Comparison of ENCODE assay signal across 11 cellular contexts in the genomic region with DNA sequence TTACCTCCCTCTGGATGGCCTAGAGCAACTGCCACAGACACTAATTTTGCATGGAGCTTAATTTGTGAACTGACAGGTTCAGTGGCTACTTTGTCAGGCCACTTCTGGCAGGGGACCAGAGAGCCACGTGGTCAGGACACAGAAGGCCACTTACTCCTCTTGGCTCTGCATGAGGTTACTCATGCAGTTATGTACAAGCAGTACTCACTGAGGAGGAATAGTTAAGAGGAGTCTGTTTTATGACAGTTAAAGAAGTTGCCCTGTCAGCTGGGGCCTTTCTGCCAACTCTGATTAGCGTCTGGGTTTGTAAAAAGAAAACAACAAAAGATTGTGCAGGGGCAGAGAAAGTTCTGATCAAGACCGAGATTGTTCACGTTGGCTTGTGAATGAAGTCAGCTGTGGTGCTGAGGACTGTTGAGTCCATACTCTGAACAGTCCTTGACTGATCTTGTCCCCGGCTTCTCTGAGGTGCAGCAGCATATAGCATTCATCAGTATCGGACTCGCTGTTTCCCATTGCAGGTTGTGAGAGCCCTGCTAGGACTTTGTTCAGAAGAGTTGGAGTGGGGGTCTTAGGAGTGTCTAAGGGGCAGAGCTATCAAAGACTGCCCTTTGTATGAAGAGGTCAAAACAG. TPM values are rescaled to one million over a fixed set of nuclear protein-coding genes. Genes with fewer than 3 reads are reported as not detected.
DNase-seq lines count a peak whose midpoint lies in the region; ATAC-seq and TF ChIP-seq lines count a peak whose summit lies in the region.
"Had no signal": no experiment of that assay in that cellular context is flagged by ENCODE, and none has a peak within 500 bp of the region (broad histone marks: within the 10 kb centered on the region; RNA-seq: fewer than 3 reads in every experiment).

No MANE protein-coding gene starts in this region.

- H3K4me1 ChIP-seq in Peyer's patch: peaks cover 0 to 16% (median 2%) of the 10 kb centered on the region in 4 donors
- peaks cover 0 to 13% (median 0%) of the 10 kb centered on the region in 9 donors for H3K4me1 ChIP-seq in heart right ventricle
- peaks cover 12% of the 10 kb centered on the region for H3K4me1 ChIP-seq in osteoblast (ENCODE audit: insufficient read depth, low read length)

- no peak for TF ChIP-seq CTCF in 22Rv1 (IDR thresholded peaks at IDR 0.05)
- no peak for TF ChIP-seq CTCF in Peyer's patch (IDR thresholded peaks at IDR 0.05)
- TF ChIP-seq CTCF in heart right ventricle (IDR thresholded peaks at IDR 0.05): no peak
- no peak for TF ChIP-seq CTCF in osteoblast (IDR thresholded peaks at IDR 0.05; ENCODE audit: extremely low read depth, low read depth, low read length)

- intact Hi-C loops in heart right ventricle (cut with DNase I): loop anchor here in 1 of 10 donors (2.0 kb wide), 1 partner anchor 42 kb away; the partner anchor contains the start of gene PPFIBP2

- H4K20me1 ChIP-seq in osteoblast (ENCODE audit: insufficient read depth, low read length): no peaks in the 10 kb centered on the region

- no peak for TF ChIP-seq POLR2A in Peyer's patch (IDR thresholded peaks at IDR 0.05)

- H3K4me2 ChIP-seq in osteoblast (ENCODE audit: insufficient read depth, low read length): no peak overlapping the region

- H3K36me3 ChIP-seq in Peyer's patch: peaks cover 0 to 5% (median 0%) of the 10 kb centered on the region in 3 donors
- H3K36me3 ChIP-seq in heart right ventricle: peaks cover 0 to 7% (median 0%) of the 10 kb centered on the region in 9 donors
- H3K36me3 ChIP-seq in osteoblast (ENCODE audit: insufficient read depth, low read length): no peaks in the 10 kb centered on the region

- H3K79me2 ChIP-seq in osteoblast (ENCODE audit: insufficient read depth, low read length): no peaks in the 10 kb centered on the region

- no peaks in the 10 kb centered on the region for H3K36me3 Mint-ChIP-seq in activated CD8-positive, alpha-beta memory T cell treated with anti-CD3 and anti-CD28 coated beads, Interleukin-2, amount 10 ng/mL, durations not matched to agents 7 days and 5 days

- CTCF ChIA-PET in activated CD8-positive, alpha-beta memory T cell treated with anti-CD3 and anti-CD28 coated beads, Interleukin-2, amount 10 ng/mL, durations not matched to agents 7 days and 5 days (lab: Charles Lee): interaction anchor here (0.9 to 1.5 kb wide), 2 partner anchors 16 to 110 kb away, joined by 3 read pairs; no protein-coding TSS in a partner anchor

- H3K27me3 Mint-ChIP-seq in activated CD8-positive, alpha-beta memory T cell treated with anti-CD3 and anti-CD28 coated beads, Interleukin-2, amount 10 ng/mL, durations not matched to agents 7 days and 5 days: peaks cover 2% of the 10 kb centered on the region
- H3K27me3 Mint-ChIP-seq: stimulated activated naive B cell treated with anti-CD40 and anti-IgM and Interleukin-4, amounts not matched to agents 10 μg/mL and 1 μg/mL and 100 μg/mL, for 72 hours had no signal

- no peak overlapping the region for H3K4me3 Mint-ChIP-seq in activated CD8-positive, alpha-beta memory T cell treated with anti-CD3 and anti-CD28 coated beads, Interleukin-2, amount 10 ng/mL, durations not matched to agents 7 days and 5 days
- H3K4me3 Mint-ChIP-seq: stimulated activated naive B cell treated with anti-CD40 and anti-IgM and Interleukin-4, amounts not matched to agents 10 μg/mL and 1 μg/mL and 100 μg/mL, for 72 hours had no signal

- 33 to 51% methylated on average over 7 of the region's 7 CpGs for WGBS in heart right ventricle, 2 donors

- H3K4me3 ChIP-seq in Peyer's patch: peak overlapping the region in 1 of 4 donors; percentile 16
- no peak overlapping the region for H3K4me3 ChIP-seq in heart right ventricle
- H3K4me3 ChIP-seq in osteoblast (ENCODE audit: insufficient read depth, low read length): no peak overlapping the region

- DNase-seq in Peyer's patch: peak in 2 of 3 donors; percentile 88 to 89
- DNase-seq in heart right ventricle: peak; percentile 64 to 75
- DNase-seq in osteoblast (ENCODE audit: insufficient read length, low spot score, missing footprints): no peak
- no peak for DNase-seq in NCI-H510A treated with DMSO at 0.1 percent for 48 hours (lab: John Stamatoyannopoulos, UW)
- DNase-seq in activated CD8-positive, alpha-beta memory T cell treated with anti-CD3 and anti-CD28 coated beads, Interleukin-2, amount 10 ng/mL, durations not matched to agents 7 days and 5 days: no peak
- DNase-seq: AML-193; GF-D8; stimulated activated naive B cell treated with anti-CD40 and anti-IgM and Interleukin-4, amounts not matched to agents 10 μg/mL and 1 μg/mL and 100 μg/mL, for 72 hours had no signal

- peak; percentile 42 to 97 (median 93) for ATAC-seq in heart right ventricle
- ATAC-seq in HG02571 (IDR thresholded peaks at IDR 0.05; ENCODE audit: unreplicated experiment): no peak
- ATAC-seq in activated CD8-positive, alpha-beta memory T cell treated with anti-CD3 and anti-CD28 coated beads, Interleukin-2, amount 10 ng/mL, durations not matched to agents 7 days and 5 days: no peak
- no peak for ATAC-seq in HG02610 (IDR thresholded peaks at IDR 0.05; ENCODE audit: unreplicated experiment)
- ATAC-seq: stimulated activated naive B cell treated with anti-CD40 and anti-IgM and Interleukin-4, amounts not matched to agents 10 μg/mL and 1 μg/mL and 100 μg/mL, for 72 hours had no signal

- H2AFZ ChIP-seq in osteoblast (ENCODE audit: low read length): peak overlapping the region; percentile 31

- no peaks in the 10 kb centered on the region for H3K27me3 ChIP-seq in Peyer's patch
- H3K27me3 ChIP-seq in heart right ventricle: no peaks in the 10 kb centered on the region
- H3K27me3 ChIP-seq in osteoblast (ENCODE audit: insufficient read depth, low read length): no peaks in the 10 kb centered on the region

- H3K27ac ChIP-seq in 22Rv1: peak overlapping the region; percentile 78
- H3K27ac ChIP-seq in Peyer's patch: peak overlapping the region in 3 of 4 donors; percentile 3 to 68 (median 50)
- H3K27ac ChIP-seq in heart right ventricle: peak overlapping the region in 5 of 10 donors; percentile 6 to 57 (median 30)
- H3K27ac ChIP-seq in osteoblast (ENCODE audit: low read depth, low read length): no peak overlapping the region

- no peaks in the 10 kb centered on the region for H3K4me1 Mint-ChIP-seq in activated CD8-positive, alpha-beta memory T cell treated with anti-CD3 and anti-CD28 coated beads, Interleukin-2, amount 10 ng/mL, durations not matched to agents 7 days and 5 days

- H3K9me3 Mint-ChIP-seq in activated CD8-positive, alpha-beta memory T cell treated with anti-CD3 and anti-CD28 coated beads, Interleukin-2, amount 10 ng/mL, durations not matched to agents 7 days and 5 days (ENCODE audit: low read depth): no peaks in the 10 kb centered on the region
- H3K9me3 Mint-ChIP-seq: stimulated activated naive B cell treated with anti-CD40 and anti-IgM and Interleukin-4, amounts not matched to agents 10 μg/mL and 1 μg/mL and 100 μg/mL, for 72 hours had no signal

- H3K27ac Mint-ChIP-seq in activated CD8-positive, alpha-beta memory T cell treated with anti-CD3 and anti-CD28 coated beads, Interleukin-2, amount 10 ng/mL, durations not matched to agents 7 days and 5 days: no peak overlapping the region
- H3K27ac Mint-ChIP-seq: stimulated activated naive B cell treated with anti-CD40 and anti-IgM and Interleukin-4, amounts not matched to agents 10 μg/mL and 1 μg/mL and 100 μg/mL, for 72 hours had no signal

- H3K9me3 ChIP-seq in Peyer's patch (no peaks in the 10 kb centered on the region), heart right ventricle (no peaks in the 10 kb centered on the region), osteoblast (ENCODE audit: low read depth, low read length) (no peaks in the 10 kb centered on the region)

RNA-seq across cellular contexts. Expression of gene PPFIBP2, which starts 41.4 kb away (rescaled TPM):
- total RNA-seq in Peyer's patch (100 to 1,000 TPM in 3 of 4 donors, 10 to 100 TPM in 1; 74.6 to 245 (median 148) TPM), heart right ventricle (10 to 100 TPM; 14.4 to 40.7 (median 21.4) TPM), osteoblast (16.8 and 25.0 TPM in 2 replicates)
- polyA plus RNA-seq in heart right ventricle: 10 to 100 TPM in 1 of 2 donors, 1 to 10 TPM in 1; 6.4 to 21.7 TPM
- 10 to 100 TPM in 1 of 2 experiments, 1 to 10 TPM in 1; 7.8 to 10.0 TPM for total RNA-seq in activated CD8-positive, alpha-beta memory T cell treated with anti-CD3 and anti-CD28 coated beads, Interleukin-2, amount 10 ng/mL, durations not matched to agents 7 days and 5 days

Comparison
In these comparisons a context has a peak if more than half of its experiments do, and no peak if none do; other contexts are left out.
1. DNase-seq: peak in Peyer's patch (2 of 3) and heart right ventricle (2 of 2); none in osteoblast (single experiment), NCI-H510A treated with DMSO at 0.1 percent for 48 hours (single experiment) and activated CD8-positive, alpha-beta memory T cell treated with anti-CD3 and anti-CD28 coated beads, Interleukin-2, amount 10 ng/mL, durations not matched to agents 7 days and 5 days (single experiment).
2. ATAC-seq: peak in heart right ventricle (8 of 8); none in HG02571 (single experiment), activated CD8-positive, alpha-beta memory T cell treated with anti-CD3 and anti-CD28 coated beads, Interleukin-2, amount 10 ng/mL, durations not matched to agents 7 days and 5 days (single experiment) and HG02610 (single experiment).